Comparison of ENCODE assay signal across 8 cellular contexts in genomic region chr17:16304832-16305231, GRCh38. TPM values are rescaled to one million over a fixed set of nuclear protein-coding genes. Genes with fewer than 3 reads are reported as not detected.
A peak's percentile ranks its signal among the peaks of the same experiment; 100 is the strongest.
DNase-seq lines count a peak whose midpoint lies in the region; ATAC-seq and TF ChIP-seq lines count a peak whose summit lies in the region.

No MANE protein-coding gene starts in this region.

- DNase-seq in AG04450 (ENCODE audit: low read depth, low spot score) (no peak), fibroblast of the aortic adventitia (ENCODE audit: low read depth) (peak; percentile 15), uterus (no peak)
- DNase-seq in stimulated activated naive CD4-positive, alpha-beta T cell treated with Interleukin-2 at 50 U/mL for 16 hours (lab: John Stamatoyannopoulos, UW), result no peak

- ATAC-seq in HG02840 (IDR thresholded peaks at IDR 0.05; ENCODE audit: low FRiP score, unreplicated experiment) (no peak), GM21737 (IDR thresholded peaks at IDR 0.05; ENCODE audit: unreplicated experiment) (no peak)

- intact Hi-C loops in uterus (cut with DNase I; ENCODE audit: low total_unique reads), result no loop called here

- no peak overlapping the region for H3K9ac ChIP-seq in OCI-LY3 (ENCODE audit: low read length)

- H3K79me2 ChIP-seq in OCI-LY3 (ENCODE audit: low read length), result no peaks in the 10 kb centered on the region

- POLR2A ChIA-PET in AG04450 (lab: Yijun Ruan, JAX), result interaction anchor here (1.0 to 2.6 kb wide), 3 partner anchors 23 to 90 kb away, joined by 3 to 10 read pairs (median 3); partner anchors contain the start of gene UBB

- TF ChIP-seq CTCF in AG04450 (IDR thresholded peaks at IDR 0.05; ENCODE audit: low read depth, low read length) (peak; percentile 72), GM12875 (IDR thresholded peaks at IDR 0.05; ENCODE audit: borderline replicate concordance, insufficient read depth, low read depth, low read length) (peak; percentile 56), OCI-LY3 (IDR thresholded peaks at IDR 0.05; ENCODE audit: low read depth, low read length) (peak; percentile 43), fibroblast of the aortic adventitia (IDR thresholded peaks at IDR 0.05; ENCODE audit: insufficient read depth, low read length) (peak; percentile 46), uterus (IDR thresholded peaks at IDR 0.05) (no peak)

- H3K4me2 ChIP-seq in OCI-LY3 (ENCODE audit: low read length), result no peak overlapping the region

- H3K9me3 ChIP-seq in AG04450 (ENCODE audit: control insufficient read depth, insufficient read depth, low read length) (no peaks in the 10 kb centered on the region), OCI-LY3 (ENCODE audit: insufficient read depth, low read length) (no peaks in the 10 kb centered on the region), uterus (no peaks in the 10 kb centered on the region)

- no peaks in the 10 kb centered on the region for H3K27me3 ChIP-seq in AG04450 (ENCODE audit: control insufficient read depth, insufficient read depth, low read length)
- H3K27me3 ChIP-seq in OCI-LY3 (ENCODE audit: low read depth, low read length), result no peaks in the 10 kb centered on the region
- H3K27me3 ChIP-seq in uterus, result no peaks in the 10 kb centered on the region

- CTCF ChIA-PET in AG04450 (lab: Charles Lee), result interaction anchor here (0.6 to 3.8 kb wide), 14 partner anchors 9 to 205 kb away, joined by 3 to 18 read pairs (median 4); partner anchors contain the start of gene CENPV

- no peaks in the 10 kb centered on the region for H3K36me3 ChIP-seq in OCI-LY3 (replicated peaks; ENCODE audit: low read depth, low read length)
- H3K36me3 ChIP-seq in uterus, result no peaks in the 10 kb centered on the region

- no peak overlapping the region for H3K27ac ChIP-seq in AG04450 (ENCODE audit: low read depth, low read length)
- H3K27ac ChIP-seq in OCI-LY3 (ENCODE audit: low read length), result no peak overlapping the region
- H3K27ac ChIP-seq in uterus, result no peak overlapping the region

- no peaks in the 10 kb centered on the region for H3K4me1 ChIP-seq in OCI-LY3 (ENCODE audit: low read length)
- no peaks in the 10 kb centered on the region for H3K4me1 ChIP-seq in uterus

- no peak overlapping the region for H3K4me3 ChIP-seq in AG04450 (ENCODE audit: low read depth, low read length)
- no peak overlapping the region for H3K4me3 ChIP-seq in GM12875 (ENCODE audit: low read depth, low read length)
- H3K4me3 ChIP-seq in OCI-LY3 (ENCODE audit: low read length), result no peak overlapping the region
- H3K4me3 ChIP-seq in fibroblast of the aortic adventitia (ENCODE audit: low read depth, low read length), result no peak overlapping the region
- no peak overlapping the region for H3K4me3 ChIP-seq in uterus

- TF ChIP-seq POLR2A in uterus (IDR thresholded peaks at IDR 0.05), result no peak

- H2AFZ ChIP-seq in OCI-LY3 (ENCODE audit: low read depth, low read length), result no peak overlapping the region

- no peaks in the 10 kb centered on the region for H4K20me1 ChIP-seq in OCI-LY3 (ENCODE audit: insufficient read depth, low read length)

RNA-seq across cellular contexts. Expression of gene CENPV, which starts 48.4 kb away (rescaled TPM):
- polyA plus RNA-seq in AG04450 (2011; rRNA removed), result 65.2 and 71.9 TPM in 2 replicates
- 24.3 and 24.6 TPM in 2 replicates for polyA minus RNA-seq in AG04450 (2011; rRNA and poly(A)+ RNA removed)
- total RNA-seq in fibroblast of the aortic adventitia (ENCODE audit: low replicate concordance) (10.2 and 20.1 TPM in 2 replicates), uterus (10 to 100 TPM; 35.5 to 74.4 (median 53.5) TPM)

Comparison
In these comparisons a context has a peak if more than half of its experiments do, and no peak if none do; other contexts are left out.
1. CTCF ChIP-seq: peak in AG04450 (single experiment), GM12875 (single experiment), OCI-LY3 (single experiment) and fibroblast of the aortic adventitia (single experiment); none in uterus (0 of 4).